Comparison of ENCODE assay signal across 25 cellular contexts in the genomic region with DNA sequence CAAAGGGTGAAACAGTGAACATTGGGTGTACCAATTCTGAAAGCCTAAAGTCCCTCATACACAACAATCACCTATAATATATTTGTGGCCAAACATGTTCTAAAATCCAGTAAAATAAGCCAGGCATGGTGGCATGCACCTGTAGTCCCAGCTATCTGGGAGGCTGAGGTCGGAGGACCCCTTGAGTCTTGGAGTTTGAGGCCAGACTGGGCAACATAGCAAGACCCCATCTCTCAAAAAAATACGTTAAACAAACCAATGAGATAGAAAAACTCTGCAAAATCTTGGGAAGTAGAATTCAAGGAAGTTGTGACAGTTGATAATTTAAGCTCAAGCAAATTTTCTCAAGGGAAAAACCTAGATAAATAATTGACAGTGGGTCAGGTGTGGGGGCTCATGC.
A peak's percentile ranks its signal among the peaks of the same experiment; 100 is the strongest.
DNase-seq lines count a peak whose midpoint lies in the region; ATAC-seq, FAIRE-seq and TF ChIP-seq lines count a peak whose summit lies in the region.
"Had no signal": no experiment of that assay in that cellular context is flagged by ENCODE, and none has a peak within 500 bp of the region (broad histone marks: within the 10 kb centered on the region; RNA-seq: fewer than 3 reads in every experiment).

No MANE protein-coding gene starts in this region.

- H3K18ac ChIP-seq in neuronal stem cell (ENCODE audit: low read length), result no peak overlapping the region

- H2AK5ac ChIP-seq in neuronal stem cell (ENCODE audit: low read depth, low read length), result no peak overlapping the region

- no peaks in the 10 kb centered on the region; the same call in 1 of the 2 replicates for H4K20me1 ChIP-seq in K562 (replicated peaks; ENCODE audit: control insufficient read depth, insufficient read depth, low read length)
- H4K20me1 ChIP-seq: BLaER1 treated with 17β-estradiol and CSF1 and Interleukin-3, amounts not matched to agents 10 nM and 100 nM had no signal

- no peaks in the 10 kb centered on the region for H3K9me3 ChIP-seq in right atrium auricular region
- no peaks in the 10 kb centered on the region for H3K9me3 ChIP-seq in heart right ventricle
- H3K9me3 ChIP-seq in HEK293 (ENCODE audit: control insufficient read depth, insufficient read depth, low read depth, low read length), result no peaks in the 10 kb centered on the region
- no peaks in the 10 kb centered on the region for H3K9me3 ChIP-seq in K562 (replicated peaks; ENCODE audit: control insufficient read depth, insufficient read depth, low read depth, low read length)
- no peaks in the 10 kb centered on the region for H3K9me3 ChIP-seq in psoas muscle
- H3K9me3 ChIP-seq in neuronal stem cell (replicated peaks in 1 of 2; ENCODE audit: control insufficient read depth in 2 of 2, insufficient read depth in 1 of 2, low read depth in 1 of 2, low read length in 2 of 2), result no peaks in the 10 kb centered on the region
- H3K9me3 ChIP-seq: A549, BE2C had no signal

- ATAC-seq in heart right ventricle, result no peak
- no peak for ATAC-seq in K562
- no peak for ATAC-seq in psoas muscle
- ATAC-seq: A549, GM12878, GM23338, HCT116 had no signal

- no peaks in the 10 kb centered on the region for H3K9me1 ChIP-seq in K562 (ENCODE audit: control insufficient read depth, insufficient read depth, low read length)

- H3K27me3 ChIP-seq in right atrium auricular region (no peaks in the 10 kb centered on the region), heart right ventricle (no peaks in the 10 kb centered on the region), K562 (ENCODE audit: control insufficient read depth in 2 of 2, insufficient read depth in 2 of 2, low read length in 2 of 2) (peaks cover 25 to 43% of the 10 kb centered on the region in 2 experiments; a peak in 4 of 5 replicates), psoas muscle (ENCODE audit: insufficient read depth in 3 of 3, low read length in 2 of 3) (no peaks in the 10 kb centered on the region), neuronal stem cell (ENCODE audit: control insufficient read depth in 3 of 3, insufficient read depth in 3 of 3, low read depth in 1 of 3, low read length in 3 of 3) (no peaks in the 10 kb centered on the region)
- H3K27me3 ChIP-seq: BE2C; BLaER1 treated with 17β-estradiol and CSF1 and Interleukin-3, amounts not matched to agents 10 nM and 100 nM had no signal

- no peak overlapping the region for H4K91ac ChIP-seq in neuronal stem cell (ENCODE audit: low read depth, low read length, poor library complexity)

- H2BK120ac ChIP-seq in neuronal stem cell (ENCODE audit: low read depth, low read length), result no peak overlapping the region

- H4K8ac ChIP-seq in neuronal stem cell (ENCODE audit: low read depth, low read length), result no peak overlapping the region

- intact Hi-C loops in heart right ventricle (cut with DNase I) (no loop called here), K562 (cut with micrococcal nuclease) (no loop called here), psoas muscle (cut with DNase I) (loop anchor here in 1 of 2 donors (10.0 kb wide), 2 partner anchors 171 to 321 kb away; no protein-coding TSS in a partner anchor)

- TF ChIP-seq RAD21 in K562 (CRISPR knock-in tag; conservative IDR thresholded peaks at IDR 0.05 in 1 of 2, IDR thresholded peaks at IDR 0.05 in 1 of 2), result no peak

- no TSS peak for BruUV-seq in K562 (replicated peaks; lab: Mats Ljungman, UMichigan)

- no peak for TF ChIP-seq POLR2A in K562 (conservative IDR thresholded peaks at IDR 0.05)

- no peaks in the 10 kb centered on the region for H3K79me2 ChIP-seq in K562 (ENCODE audit: control insufficient read depth, insufficient read depth, low read length)

- H3K79me1 ChIP-seq in neuronal stem cell (ENCODE audit: low read depth, low read length), result no peaks in the 10 kb centered on the region

- FAIRE-seq in K562 (lab: Jason Lieb, UNC), result no peak
- FAIRE-seq: A549, D721Med, GM12878 had no signal

- no peak overlapping the region for H2AFZ ChIP-seq in K562 (ENCODE audit: low read depth, low read length)
- H2AFZ ChIP-seq in neuronal stem cell (ENCODE audit: low read length), result no peak overlapping the region
- H2AFZ ChIP-seq: GM23338 had no signal

- no peak overlapping the region for H3K14ac ChIP-seq in neuronal stem cell (ENCODE audit: low read length)

- no peak overlapping the region for H3K23ac ChIP-seq in neuronal stem cell (ENCODE audit: low read depth, low read length, poor library complexity)

- H2BK12ac ChIP-seq in neuronal stem cell (ENCODE audit: low read length), result no peak overlapping the region

- no peak overlapping the region for H3K4me3 ChIP-seq in right atrium auricular region
- no peak overlapping the region for H3K4me3 ChIP-seq in heart right ventricle
- H3K4me3 ChIP-seq in HEK293 (ENCODE audit: low read depth, low read length), result no peak overlapping the region
- H3K4me3 ChIP-seq in K562, result no peak overlapping the region
- no peak overlapping the region for H3K4me3 ChIP-seq in psoas muscle
- H3K4me3 ChIP-seq in neuronal stem cell (ENCODE audit: low read length in 2 of 2), result no peak overlapping the region
- H3K4me3 ChIP-seq: A549; BLaER1 treated with 17β-estradiol and CSF1 and Interleukin-3, amounts not matched to agents 10 nM and 100 nM; GM12878; GM23338 had no signal

- H3K9ac ChIP-seq in K562 (ENCODE audit: insufficient read depth in 1 of 2, low read depth in 2 of 2, low read length in 2 of 2) (no peak overlapping the region), neuronal stem cell (ENCODE audit: low read depth, low read length, poor library complexity) (no peak overlapping the region)
- H3K9ac ChIP-seq: BLaER1 treated with 17β-estradiol and CSF1 and Interleukin-3, amounts not matched to agents 10 nM and 100 nM had no signal

- H3K36me3 ChIP-seq in right atrium auricular region (no peaks in the 10 kb centered on the region), heart right ventricle (peaks cover 0 to 6% (median 0%) of the 10 kb centered on the region in 9 donors), HEK293 (ENCODE audit: control insufficient read depth in 2 of 2, insufficient read depth in 1 of 2, low read length in 2 of 2) (no peaks in the 10 kb centered on the region), K562 (ENCODE audit: control insufficient read depth, insufficient read depth, low read length) (no peaks in the 10 kb centered on the region), psoas muscle (ENCODE audit: insufficient read depth in 1 of 2, low read depth in 1 of 2) (peaks cover 0 to 27% of the 10 kb centered on the region in 2 donors), neuronal stem cell (replicated peaks in 1 of 2; ENCODE audit: control insufficient read depth in 2 of 2, insufficient read depth in 2 of 2, low read length in 2 of 2) (peaks cover 4 to 6% of the 10 kb centered on the region in 2 donors)
- H3K36me3 ChIP-seq: BE2C had no signal

- POLR2A ChIA-PET in HEK293 (lab: Yijun Ruan, JAX) (no interaction called here), K562 (lab: Yijun Ruan, JAX) (interaction anchor here (0.7 kb wide), 1 partner anchor 30 kb away, joined by 3 read pairs; no protein-coding TSS in a partner anchor)

- H3K4me1 ChIP-seq in right atrium auricular region (peaks cover 0 to 16% of the 10 kb centered on the region in 2 donors), heart right ventricle (peaks cover 0 to 41% (median 6%) of the 10 kb centered on the region in 9 donors), HEK293 (ENCODE audit: control insufficient read depth, insufficient read depth, low read length) (peaks cover 19% of the 10 kb centered on the region), K562 (replicated peaks in 1 of 2; ENCODE audit: control insufficient read depth in 2 of 2, insufficient read depth in 2 of 2, low read length in 2 of 2) (no peaks in the 10 kb centered on the region), psoas muscle (peaks cover 43% of the 10 kb centered on the region), neuronal stem cell (ENCODE audit: control insufficient read depth in 2 of 2, insufficient read depth in 1 of 2, low read depth in 1 of 2, low read length in 2 of 2) (peaks cover 7 to 10% of the 10 kb centered on the region in 2 donors)
- H3K4me1 ChIP-seq: A549, BE2C had no signal

- in situ Hi-C loops in K562 (cut with MboI), result no loop called here

- no peak overlapping the region for H2BK15ac ChIP-seq in neuronal stem cell (ENCODE audit: low read length)

- no peak for TF ChIP-seq EP300 in K562 (IDR thresholded peaks at IDR 0.05; ENCODE audit: low read length)

- H3K4ac ChIP-seq in neuronal stem cell (ENCODE audit: low read length), result no peak overlapping the region

- 86 to 90% methylated on average over 2 of the region's 2 CpGs for WGBS in heart right ventricle, 2 donors
- WGBS in K562 (ENCODE audit: insufficient coverage, low coverage, missing lambda C conversion rate), result 0% methylated on average over 2 of the region's 2 CpGs
- WGBS in psoas muscle, 3 donors, result 96 to 97% (median 96%) methylated on average over 2 of the region's 2 CpGs
- WGBS in neuronal stem cell (ENCODE audit: extremely low coverage in 2 of 2, insufficient read length in 2 of 2, insufficient replicate concordance in 1 of 2), 2 donors, result no CpG with 5 or more reads among the region's 2 CpGs

- no peak for TF ChIP-seq CTCF in right atrium auricular region (IDR thresholded peaks at IDR 0.05)
- TF ChIP-seq CTCF in heart right ventricle (IDR thresholded peaks at IDR 0.05), result no peak
- no peak for TF ChIP-seq CTCF in HEK293 (tag by site-specific recombination; IDR thresholded peaks at IDR 0.05)
- TF ChIP-seq CTCF in K562 (IDR thresholded peaks at IDR 0.05 in 2 of 3, conservative IDR thresholded peaks at IDR 0.05 in 1 of 3; ENCODE audit: insufficient read depth in 2 of 3, low read depth in 1 of 3, low read length in 3 of 3), result no peak
- no peak for TF ChIP-seq CTCF in psoas muscle (IDR thresholded peaks at IDR 0.05)

- CTCF ChIA-PET in HEK293 (lab: Yijun Ruan, JAX), result no interaction called here
- CTCF ChIA-PET in K562 (lab: Yijun Ruan, JAX; ENCODE audit: low intra/inter-chr PET ratio), result no interaction called here

- H3K4me2 ChIP-seq in K562 (ENCODE audit: insufficient read depth, low read length) (no peak overlapping the region), neuronal stem cell (ENCODE audit: insufficient read depth, low read length, poor library complexity, severe bottlenecking) (no peak overlapping the region)
- H3K4me2 ChIP-seq: A549; BLaER1 treated with 17β-estradiol and CSF1 and Interleukin-3, amounts not matched to agents 10 nM and 100 nM; GM23338 had no signal

- DNase-seq in right atrium auricular region (ENCODE audit: low spot score) (no peak), heart right ventricle (no peak), K562 (ENCODE audit: extremely low read depth in 1 of 4, low spot score in 3 of 4) (no peak), psoas muscle (no peak), neuronal stem cell (ENCODE audit: low spot score) (no peak), DMS153 treated with DMSO at 0.1 percent for 48 hours (lab: John Stamatoyannopoulos, UW; ENCODE audit: unreplicated experiment) (no peak), DMS53 treated with DMSO at 0.1 percent for 48 hours (lab: John Stamatoyannopoulos, UW; ENCODE audit: unreplicated experiment) (no peak)
- DNase-seq: 8988T; ACHN; AML-193; BE2C; CD4-positive, alpha-beta T cell; CD8-positive, alpha-beta memory T cell; DMS79; EL; GDM1; H9; HFFc6 had no signal

- peak overlapping the region; percentile 15 to 74 for H3K27ac ChIP-seq in right atrium auricular region
- peak overlapping the region in 2 of 10 donors; percentile 34 to 79 for H3K27ac ChIP-seq in heart right ventricle
- H3K27ac ChIP-seq in HEK293 (ENCODE audit: extremely low read depth, low read depth, low read length), result no peak overlapping the region
- H3K27ac ChIP-seq in K562 (ENCODE audit: extremely low read depth, low read depth, low read length), result no peak overlapping the region
- peak overlapping the region; percentile 88 for H3K27ac ChIP-seq in psoas muscle
- no peak overlapping the region for H3K27ac ChIP-seq in neuronal stem cell (replicated peaks; ENCODE audit: low read length)
- H3K27ac ChIP-seq: A549; BLaER1 treated with 17β-estradiol and CSF1 and Interleukin-3, amounts not matched to agents 10 nM and 100 nM had no signal

- no peak overlapping the region for H2BK5ac ChIP-seq in neuronal stem cell (ENCODE audit: low read length)

Comparison
In these comparisons a context has a peak if more than half of its experiments do, and no peak if none do; other contexts are left out.
1. H3K27ac ChIP-seq: peak in right atrium auricular region (2 of 2) and psoas muscle (single experiment); none in HEK293 (single experiment), K562 (single experiment) and neuronal stem cell (single experiment).